14 cellular contexts compared by ENCODE assay signal in genomic region chr16:3574195-3574594, GRCh38. TPM values are rescaled to one million over a fixed set of nuclear protein-coding genes. Genes with fewer than 3 reads are reported as not detected.
DNase-seq lines count a peak whose midpoint lies in the region; ATAC-seq, FAIRE-seq and TF ChIP-seq lines count a peak whose summit lies in the region.
"Had no signal": no experiment of that assay in that cellular context is flagged by ENCODE, and none has a peak within 500 bp of the region (broad histone marks: within the 10 kb centered on the region; RNA-seq: fewer than 3 reads in every experiment).

No MANE protein-coding gene starts in this region.

- CTCF ChIA-PET in CD8-positive, alpha-beta memory T cell (lab: Charles Lee), result interaction anchor here (0.7 kb wide), 1 partner anchor 80 kb away, joined by 3 read pairs; the partner anchor contains the start of gene DNASE1
- CTCF ChIA-PET in GM12878 (lab: Yijun Ruan, JAX), result no interaction called here

- 91% methylated on average over 14 of the region's 14 CpGs for WGBS in GM12878 (ENCODE audit: insufficient coverage, insufficient replicate concordance, low lambda C conversion rate, missing lambda C conversion rate)
- WGBS in prostate gland, result 89% methylated on average over 14 of the region's 14 CpGs

- H3K4me3 Mint-ChIP-seq in activated T-cell treated with anti-CD3 and anti-CD28 coated beads, Interleukin-2, amount 50 U/mL, for 24 hours, result no peak overlapping the region
- H3K4me3 Mint-ChIP-seq in CD8-positive, alpha-beta memory T cell, result peak overlapping the region in 6 of 7 donors; percentile 97 to 100 (median 99)
- H3K4me3 Mint-ChIP-seq in natural killer cell treated with Interleukin-12 subunit alpha and Interleukin-12 subunit beta and Interleukin-15 and Interleukin-18, amount 100 ng/mL, for 72 hours, result no peak overlapping the region

- in situ Hi-C loops in GM12878 (cut with MboI), result no loop called here

- peaks cover 33% of the 10 kb centered on the region for H3K4me1 ChIP-seq in CD8-positive, alpha-beta memory T cell (ENCODE audit: insufficient read depth, low read length)
- H3K4me1 ChIP-seq in GM12878 (ENCODE audit: control insufficient read depth, insufficient read depth, low read length), result peaks cover 30% of the 10 kb centered on the region
- H3K4me1 ChIP-seq in prostate gland (replicated peaks), result no peaks in the 10 kb centered on the region

- FAIRE-seq in GM12878 (lab: Jason Lieb, UNC), result no peak

- no peak overlapping the region for H3K4me3 ChIP-seq in CD8-positive, alpha-beta memory T cell (ENCODE audit: low read length)
- H3K4me3 ChIP-seq in GM12878, result no peak overlapping the region
- no peak overlapping the region for H3K4me3 ChIP-seq in prostate gland
- H3K4me3 ChIP-seq: GM23248 had no signal

- no peak for DNase-seq in activated T-cell treated with anti-CD3 and anti-CD28 coated beads, Interleukin-2, amount 50 U/mL, for 24 hours
- DNase-seq in activated T-cell treated with anti-CD3 and anti-CD28 coated beads, Interleukin-2, amount 50 U/mL, for 48 hours, result no peak
- DNase-seq in CD8-positive, alpha-beta memory T cell, result peak in 1 of 5 donors; percentile 30
- DNase-seq in GM12878 (ENCODE audit: low read depth, low spot score) (no peak), NCI-H2029 treated with DMSO at 0.1 percent for 48 hours (lab: John Stamatoyannopoulos, UW) (no peak), NCI-H2196 (lab: John Stamatoyannopoulos, UW; ENCODE audit: unreplicated experiment) (no peak), prostate gland (ENCODE audit: low spot score) (no peak)
- DNase-seq in natural killer cell treated with Interleukin-12 subunit alpha and Interleukin-12 subunit beta and Interleukin-15 and Interleukin-18, amount 100 ng/mL, for 72 hours (ENCODE audit: low spot score), result no peak
- DNase-seq: GF-D8, GM23248, NCI-H1436, NCI-H226, PC-3 had no signal

- TF ChIP-seq CTCF in GM12878 (IDR thresholded peaks at IDR 0.05 in 2 of 3, conservative IDR thresholded peaks at IDR 0.05 in 1 of 3; ENCODE audit: control insufficient read depth in 2 of 3, extremely low read depth in 1 of 3, insufficient read depth in 1 of 3, low read depth in 3 of 3, low read length in 3 of 3), result no peak
- TF ChIP-seq CTCF in prostate gland (IDR thresholded peaks at IDR 0.05), result no peak

- no peak for TF ChIP-seq RAD21 in GM12878 (IDR thresholded peaks at IDR 0.05; ENCODE audit: insufficient read depth, low read depth, low read length)

- H3K9ac ChIP-seq in GM12878 (ENCODE audit: control insufficient read depth, insufficient read depth, low read length), result no peak overlapping the region
- H3K9ac ChIP-seq: GM23248 had no signal

- TSS peak; percentile 46 for BruUV-seq in GM12878 (replicated peaks; lab: Mats Ljungman, UMichigan)

- peaks cover 6% of the 10 kb centered on the region for H3K9me3 Mint-ChIP-seq in activated T-cell treated with anti-CD3 and anti-CD28 coated beads, Interleukin-2, amount 50 U/mL, for 24 hours
- peaks cover 0 to 8% (median 5%) of the 10 kb centered on the region in 5 donors for H3K9me3 Mint-ChIP-seq in CD8-positive, alpha-beta memory T cell
- H3K9me3 Mint-ChIP-seq in natural killer cell treated with Interleukin-12 subunit alpha and Interleukin-12 subunit beta and Interleukin-15 and Interleukin-18, amount 100 ng/mL, for 72 hours, result peaks cover 6% of the 10 kb centered on the region

- TF ChIP-seq EP300 in GM12878 (IDR thresholded peaks at IDR 0.05; ENCODE audit: borderline replicate concordance in 1 of 2, control insufficient read depth in 1 of 2, low read depth in 2 of 2, low read length in 2 of 2), result no peak

- peaks cover 10% of the 10 kb centered on the region for H3K36me3 ChIP-seq in CD8-positive, alpha-beta memory T cell (ENCODE audit: insufficient read depth, low read length)
- H3K36me3 ChIP-seq in GM12878 (ENCODE audit: control insufficient read depth in 2 of 2, insufficient read depth in 2 of 2, low read length in 1 of 2) (0 out of 4 replicates have a peak, but pooled peaks cover 0 to 2% of the 10 kb centered on the region in 2 experiments), prostate gland (no peaks in the 10 kb centered on the region)

- no peaks in the 10 kb centered on the region for H3K9me3 ChIP-seq in CD8-positive, alpha-beta memory T cell (ENCODE audit: low read length)
- peaks cover 3% of the 10 kb centered on the region; the same call in 2 of the 3 replicates for H3K9me3 ChIP-seq in GM12878 (replicated peaks; ENCODE audit: control insufficient read depth, insufficient read depth, low read length)
- no peaks in the 10 kb centered on the region for H3K9me3 ChIP-seq in prostate gland

- H3K79me2 ChIP-seq in GM12878 (ENCODE audit: control insufficient read depth, insufficient read depth, low read length), result peaks cover 23% of the 10 kb centered on the region

- no peak for TF ChIP-seq POLR2A in GM12878 (IDR thresholded peaks at IDR 0.05; ENCODE audit: low read depth, low read length)
- no peak for TF ChIP-seq POLR2A in prostate gland (IDR thresholded peaks at IDR 0.05)

- no peak overlapping the region for H2AFZ ChIP-seq in GM12878 (ENCODE audit: control insufficient read depth, low read depth, low read length)
- H2AFZ ChIP-seq: GM23248 had no signal

- RAD21 ChIA-PET in GM12878 (lab: Charles Lee; ENCODE audit: unreplicated experiment), result no interaction called here

- POLR2A ChIA-PET in CD8-positive, alpha-beta memory T cell (lab: Charles Lee), result no interaction called here
- POLR2A ChIA-PET in GM12878 (lab: Charles Lee), result interaction anchor here (0.5 kb wide), 1 partner anchor 38 kb away, joined by 7 read pairs; no protein-coding TSS in a partner anchor

- peaks cover 42% of the 10 kb centered on the region for H3K4me1 Mint-ChIP-seq in activated T-cell treated with anti-CD3 and anti-CD28 coated beads, Interleukin-2, amount 50 U/mL, for 24 hours (ENCODE audit: low read depth)
- peaks cover 45 to 77% (median 50%) of the 10 kb centered on the region in 3 donors for H3K4me1 Mint-ChIP-seq in CD8-positive, alpha-beta memory T cell
- H3K4me1 Mint-ChIP-seq in natural killer cell treated with Interleukin-12 subunit alpha and Interleukin-12 subunit beta and Interleukin-15 and Interleukin-18, amount 100 ng/mL, for 72 hours (ENCODE audit: low read depth in 2 of 2), result peaks cover 25 to 38% of the 10 kb centered on the region in 2 donors

- intact Hi-C loops in GM12878 (cut with micrococcal nuclease; ENCODE audit: unreplicated experiment), result no loop called here
- intact Hi-C loops in prostate gland (cut with DNase I), result no loop called here

- no peaks in the 10 kb centered on the region for H3K27me3 Mint-ChIP-seq in activated T-cell treated with anti-CD3 and anti-CD28 coated beads, Interleukin-2, amount 50 U/mL, for 24 hours
- no peaks in the 10 kb centered on the region for H3K27me3 Mint-ChIP-seq in CD8-positive, alpha-beta memory T cell
- H3K27me3 Mint-ChIP-seq in natural killer cell treated with Interleukin-12 subunit alpha and Interleukin-12 subunit beta and Interleukin-15 and Interleukin-18, amount 100 ng/mL, for 72 hours, result no peaks in the 10 kb centered on the region

- SMC1A ChIA-PET in GM12878 (lab: Charles Lee; ENCODE audit: uncharacterized antibody, unreplicated experiment), result no interaction called here

- ATAC-seq in GM12878, result no peak
- no peak for ATAC-seq in natural killer cell treated with Interleukin-12 subunit alpha and Interleukin-12 subunit beta and Interleukin-15 and Interleukin-18, amount 100 ng/mL, for 72 hours
- ATAC-seq: PC-3 had no signal

- H3K27ac ChIP-seq in CD8-positive, alpha-beta memory T cell (ENCODE audit: low read depth, low read length), result no peak overlapping the region
- no peak overlapping the region for H3K27ac ChIP-seq in GM12878 (ENCODE audit: control insufficient read depth, insufficient read depth)
- H3K27ac ChIP-seq in prostate gland, result no peak overlapping the region
- H3K27ac ChIP-seq: GM23248, HL-60 had no signal

- peaks cover 40% of the 10 kb centered on the region for H3K36me3 Mint-ChIP-seq in activated T-cell treated with anti-CD3 and anti-CD28 coated beads, Interleukin-2, amount 50 U/mL, for 24 hours (ENCODE audit: low read depth)
- H3K36me3 Mint-ChIP-seq in CD8-positive, alpha-beta memory T cell, result peaks cover 16 to 54% (median 18%) of the 10 kb centered on the region in 3 donors
- H3K36me3 Mint-ChIP-seq in natural killer cell treated with Interleukin-12 subunit alpha and Interleukin-12 subunit beta and Interleukin-15 and Interleukin-18, amount 100 ng/mL, for 72 hours, result peaks cover 9% of the 10 kb centered on the region

- no peak overlapping the region for H3K4me2 ChIP-seq in GM12878 (ENCODE audit: control insufficient read depth, insufficient read depth)

- no peaks in the 10 kb centered on the region for H3K27me3 ChIP-seq in CD8-positive, alpha-beta memory T cell (ENCODE audit: insufficient read depth, low read length, poor library complexity, severe bottlenecking)
- no peaks in the 10 kb centered on the region for H3K27me3 ChIP-seq in GM12878 (replicated peaks in 1 of 2; ENCODE audit: control insufficient read depth in 2 of 2, insufficient read depth in 2 of 2, low read length in 1 of 2)
- no peaks in the 10 kb centered on the region for H3K27me3 ChIP-seq in prostate gland (replicated peaks; ENCODE audit: insufficient read depth)

- no peaks in the 10 kb centered on the region for H4K20me1 ChIP-seq in GM12878 (ENCODE audit: control insufficient read depth, insufficient read depth)

- H3K27ac Mint-ChIP-seq in activated T-cell treated with anti-CD3 and anti-CD28 coated beads, Interleukin-2, amount 50 U/mL, for 24 hours, result peak overlapping the region; percentile 94
- peak overlapping the region in 7 of 8 donors; percentile 57 to 97 (median 92) for H3K27ac Mint-ChIP-seq in CD8-positive, alpha-beta memory T cell
- H3K27ac Mint-ChIP-seq in natural killer cell treated with Interleukin-12 subunit alpha and Interleukin-12 subunit beta and Interleukin-15 and Interleukin-18, amount 100 ng/mL, for 72 hours, result peak overlapping the region; percentile 97 to 99

RNA-seq across cellular contexts. Expression of gene NLRC3, which starts 3.0 kb away (rescaled TPM):
- 10 to 100 TPM; 20.5 to 21.3 TPM for total RNA-seq in CD8-positive, alpha-beta memory T cell
- polyA plus RNA-seq in CD8-positive, alpha-beta memory T cell, result 49.8 TPM
- 18.8 and 19.2 TPM in 2 replicates for total RNA-seq in GM12878 (2013; cell fraction: nucleolus; rRNA removed)
- total RNA-seq in GM12878 (2014; rRNA removed) (14.1 and 15.0 TPM in 2 replicates), GM12878 (2014; rRNA removed; fragmentation: Illumina TruSeq; extraction: Trizol) (7.9 and 8.2 TPM in 2 replicates), GM12878 (2021) (17.8 and 18.2 TPM in 2 replicates), prostate gland (under 1 TPM; 0.85 to 0.87 TPM)
- 4.9 TPM for polyA plus RNA-seq in GM12878 (2011; ENCODE audit: low read depth)
- polyA plus RNA-seq in GM12878 (2011; rRNA removed) (6.7 and 6.8 TPM in 2 replicates), GM12878 (2014; fragmentation: Illumina TruSeq; extraction: Trizol) (9.2 and 9.4 TPM in 2 replicates), GM12878 (2014; fragmentation: Nextera tagmentation; extraction: Ambion mirVana) (1 to 10 TPM; 2.2 to 2.4 TPM), GM12878 (2014; rRNA removed) (11.1 and 11.2 TPM in 2 replicates), GM12878 (2016; fragmentation: Nextera tagmentation; extraction: Ambion mirVana) (1 to 10 TPM; 6.1 to 6.9 TPM)
- polyA plus RNA-seq in GM12878 (2011; cell fraction: cytosol; rRNA removed), result 6.4 and 7.8 TPM in 2 replicates
- 9.2 and 11.5 TPM in 2 replicates for polyA plus RNA-seq in GM12878 (2011; cell fraction: nucleus; rRNA removed)
- 7.0 and 7.7 TPM in 2 replicates for polyA plus RNA-seq in GM12878 (2012)
- polyA minus RNA-seq in GM12878 (2011; rRNA and poly(A)+ RNA removed), result 4.2 and 12.5 TPM in 2 replicates
- polyA minus RNA-seq in GM12878 (2011; cell fraction: cytosol; rRNA and poly(A)+ RNA removed), result 4.5 and 6.1 TPM in 2 replicates
- 8.1 and 12.9 TPM in 2 replicates for polyA minus RNA-seq in GM12878 (2011; cell fraction: nucleus; rRNA and poly(A)+ RNA removed)
- total RNA-seq in natural killer cell treated with Interleukin-12 subunit alpha and Interleukin-12 subunit beta and Interleukin-15 and Interleukin-18, amount 100 ng/mL, for 72 hours, result 10 to 100 TPM; 48.3 to 61.8 TPM
- total RNA-seq: GM23248, PC-3 had no signal

RNA-seq across cellular contexts. Expression of gene SLX4, which starts 37.2 kb away (rescaled TPM):
- total RNA-seq in CD8-positive, alpha-beta memory T cell, result 10 to 100 TPM; 11.6 to 11.7 TPM
- 0.63 TPM for polyA plus RNA-seq in CD8-positive, alpha-beta memory T cell
- total RNA-seq in GM12878 (2013; cell fraction: nucleolus; rRNA removed), result 39.7 and 42.6 TPM in 2 replicates
- total RNA-seq in GM12878 (2014; rRNA removed), result 6.0 and 6.1 TPM in 2 replicates
- 4.7 and 5.1 TPM in 2 replicates for total RNA-seq in GM12878 (2014; rRNA removed; fragmentation: Illumina TruSeq; extraction: Trizol)
- total RNA-seq in GM12878 (2021), result 12.3 and 12.4 TPM in 2 replicates
- 2.5 TPM for polyA plus RNA-seq in GM12878 (2011; ENCODE audit: low read depth)
- polyA plus RNA-seq in GM12878 (2011; rRNA removed), result 2.7 and 3.3 TPM in 2 replicates
- polyA plus RNA-seq in GM12878 (2011; cell fraction: cytosol; rRNA removed), result 3.5 and 3.6 TPM in 2 replicates
- polyA plus RNA-seq in GM12878 (2011; cell fraction: nucleus; rRNA removed), result 10.3 and 17.8 TPM in 2 replicates
- 5.4 and 5.7 TPM in 2 replicates for polyA plus RNA-seq in GM12878 (2012)
- 6.9 and 8.0 TPM in 2 replicates for polyA plus RNA-seq in GM12878 (2014; fragmentation: Illumina TruSeq; extraction: Trizol)
- polyA plus RNA-seq in GM12878 (2014; fragmentation: Nextera tagmentation; extraction: Ambion mirVana), result under 1 TPM; 0.18 to 0.47 TPM
- polyA plus RNA-seq in GM12878 (2014; rRNA removed), result 8.3 and 8.4 TPM in 2 replicates
- 1 to 10 TPM; 4.1 to 4.5 TPM for polyA plus RNA-seq in GM12878 (2016; fragmentation: Nextera tagmentation; extraction: Ambion mirVana)
- 5.3 and 6.8 TPM in 2 replicates for polyA minus RNA-seq in GM12878 (2011; rRNA and poly(A)+ RNA removed)
- polyA minus RNA-seq in GM12878 (2011; cell fraction: cytosol; rRNA and poly(A)+ RNA removed), result 2.4 and 3.7 TPM in 2 replicates
- polyA minus RNA-seq in GM12878 (2011; cell fraction: nucleus; rRNA and poly(A)+ RNA removed), result 4.4 and 8.1 TPM in 2 replicates
- total RNA-seq in natural killer cell treated with Interleukin-12 subunit alpha and Interleukin-12 subunit beta and Interleukin-15 and Interleukin-18, amount 100 ng/mL, for 72 hours, result 10 to 100 TPM; 13.4 to 18.4 TPM
- total RNA-seq in prostate gland, result 10 to 100 TPM in 1 of 2 donors, 1 to 10 TPM in 1; 4.9 to 14.7 TPM

Comparison
In these comparisons a context has a peak if more than half of its experiments do, and no peak if none do; other contexts are left out.
1. H3K4me3 Mint-ChIP-seq: peak in CD8-positive, alpha-beta memory T cell (6 of 7); none in activated T-cell treated with anti-CD3 and anti-CD28 coated beads, Interleukin-2, amount 50 U/mL, for 24 hours (single experiment) and natural killer cell treated with Interleukin-12 subunit alpha and Interleukin-12 subunit beta and Interleukin-15 and Interleukin-18, amount 100 ng/mL, for 72 hours (single experiment).
2. RNA of gene NLRC3, which starts 3.0 kb away (total RNA-seq): 48.3 to 61.8 TPM in natural killer cell treated with Interleukin-12 subunit alpha and Interleukin-12 subunit beta and Interleukin-15 and Interleukin-18, amount 100 ng/mL, for 72 hours, 20.5 to 21.3 TPM in CD8-positive, alpha-beta memory T cell and 7.9 to 19.2 TPM in GM12878; 0.85 to 0.87 TPM in prostate gland; every median in the first group is over 4 times any median in the second.
3. Peak in every context shown above with its lines, with median percentiles within 50 percentile points of each other: H3K27ac Mint-ChIP-seq.